ENCODE assay signal across 8 cellular contexts in genomic region chr7:129188372-129188891, GRCh38. TPM values are rescaled to one million over a fixed set of nuclear protein-coding genes. Genes with fewer than 3 reads are reported as not detected.
DNase-seq lines count a peak whose midpoint lies in the region; ATAC-seq lines count a peak whose summit lies in the region.

Gene SMO (plus strand): TSS chr7:129188633. CDS start chr7:129189152, 519 bp downstream.

- no peaks in the 10 kb centered on the region for H3K9me3 Mint-ChIP-seq in activated T-helper 2 cell treated with anti-CD3 and anti-CD28 coated beads, Interferon-gamma antibody, Interleukin-2, Interleukin-4, amounts not matched to agents 10 μg/mL and 5 μg/mL and 100 μg/mL, durations not matched to agents 14 hours and 24 hours and 36 hours

- H3K4me3 Mint-ChIP-seq in activated T-helper 2 cell treated with anti-CD3 and anti-CD28 coated beads, Interferon-gamma antibody, Interleukin-2, Interleukin-4, amounts not matched to agents 10 μg/mL and 5 μg/mL and 100 μg/mL, durations not matched to agents 14 hours and 24 hours and 36 hours (ENCODE audit: low read depth) = peak within 1 kb of the TSS; percentile 65

- no peaks in the 10 kb centered on the region for H3K36me3 Mint-ChIP-seq in activated T-helper 2 cell treated with anti-CD3 and anti-CD28 coated beads, Interferon-gamma antibody, Interleukin-2, Interleukin-4, amounts not matched to agents 10 μg/mL and 5 μg/mL and 100 μg/mL, durations not matched to agents 14 hours and 24 hours and 36 hours (ENCODE audit: low read depth)

- DNase-seq in Daoy (ENCODE audit: low read depth) (peak; percentile 81), HT1080 (ENCODE audit: low read depth) (peak; percentile 25), left cardiac atrium (peak; percentile 55), posterior vena cava (ENCODE audit: low spot score) (peak; percentile 88), pons (ENCODE audit: low spot score) (no peak), occipital lobe (lab: John Stamatoyannopoulos, UW) (no peak)
- DNase-seq in activated T-helper 2 cell treated with anti-CD3 and anti-CD28 coated beads, Interferon-gamma antibody, Interleukin-2, Interleukin-4, amounts not matched to agents 10 μg/mL and 5 μg/mL and 100 μg/mL, durations not matched to agents 14 hours and 24 hours and 36 hours (ENCODE audit: low spot score) = no peak

- peaks cover 60% of the 10 kb centered on the region for H3K27me3 Mint-ChIP-seq in activated T-helper 2 cell treated with anti-CD3 and anti-CD28 coated beads, Interferon-gamma antibody, Interleukin-2, Interleukin-4, amounts not matched to agents 10 μg/mL and 5 μg/mL and 100 μg/mL, durations not matched to agents 14 hours and 24 hours and 36 hours (ENCODE audit: low read depth)

- H3K4me1 Mint-ChIP-seq in activated T-helper 2 cell treated with anti-CD3 and anti-CD28 coated beads, Interferon-gamma antibody, Interleukin-2, Interleukin-4, amounts not matched to agents 10 μg/mL and 5 μg/mL and 100 μg/mL, durations not matched to agents 14 hours and 24 hours and 36 hours (ENCODE audit: low read depth) = peaks cover 2% of the 10 kb centered on the region

- intact Hi-C loops in activated T-helper 2 cell treated with anti-CD3 and anti-CD28 coated beads, Interferon-gamma antibody, Interleukin-2, Interleukin-4, amounts not matched to agents 10 μg/mL and 5 μg/mL and 100 μg/mL, durations not matched to agents 14 hours and 24 hours and 36 hours (cut with micrococcal nuclease) = no loop called here
- intact Hi-C loops in left cardiac atrium (cut with DNase I) = no loop called here
- intact Hi-C loops in posterior vena cava (cut with DNase I) = no loop called here

- ATAC-seq in left cardiac atrium = peak; percentile 90 to 92
- no peak for ATAC-seq in HG02678 (IDR thresholded peaks at IDR 0.05; ENCODE audit: unreplicated experiment)

- H3K27ac Mint-ChIP-seq in activated T-helper 2 cell treated with anti-CD3 and anti-CD28 coated beads, Interferon-gamma antibody, Interleukin-2, Interleukin-4, amounts not matched to agents 10 μg/mL and 5 μg/mL and 100 μg/mL, durations not matched to agents 14 hours and 24 hours and 36 hours = no peak within 1 kb of the TSS

RNA-seq across cellular contexts. Expression of gene SMO, which starts in this region (rescaled TPM):
- 20.4 and 30.4 TPM in 2 replicates for total RNA-seq in Daoy (2014; rRNA removed; shearing (Covaris generic))
- total RNA-seq in HT1080 (2014; rRNA removed; shearing (Covaris generic)) = 15.8 and 16.1 TPM in 2 replicates
- polyA plus RNA-seq in HT1080 (2015; cell fraction: cytosol; rRNA removed) = 7.0 and 8.7 TPM in 2 replicates
- polyA plus RNA-seq in HT1080 (2015; cell fraction: nucleus; rRNA removed) = 12.1 and 12.2 TPM in 2 replicates
- 0.64 and 0.89 TPM in 2 replicates for total RNA-seq in activated T-helper 2 cell treated with anti-CD3 and anti-CD28 coated beads, Interferon-gamma antibody, Interleukin-2, Interleukin-4, amounts not matched to agents 10 μg/mL and 5 μg/mL and 100 μg/mL, durations not matched to agents 14 hours and 24 hours and 36 hours
- 1 to 10 TPM; 5.4 to 7.6 TPM for total RNA-seq in left cardiac atrium
- 1 to 10 TPM; 7.4 to 8.5 TPM for total RNA-seq in posterior vena cava
- total RNA-seq in occipital lobe = 8.7 TPM

Comparison
In these comparisons a context has a peak if more than half of its experiments do, and no peak if none do; other contexts are left out.
1. DNase-seq: peak in Daoy (single experiment), HT1080 (single experiment), left cardiac atrium (single experiment) and posterior vena cava (single experiment); none in activated T-helper 2 cell treated with anti-CD3 and anti-CD28 coated beads, Interferon-gamma antibody, Interleukin-2, Interleukin-4, amounts not matched to agents 10 μg/mL and 5 μg/mL and 100 μg/mL, durations not matched to agents 14 hours and 24 hours and 36 hours (single experiment), pons (single experiment) and occipital lobe (single experiment).